Comparison of ENCODE assay signal across 23 cellular contexts in the genomic region with DNA sequence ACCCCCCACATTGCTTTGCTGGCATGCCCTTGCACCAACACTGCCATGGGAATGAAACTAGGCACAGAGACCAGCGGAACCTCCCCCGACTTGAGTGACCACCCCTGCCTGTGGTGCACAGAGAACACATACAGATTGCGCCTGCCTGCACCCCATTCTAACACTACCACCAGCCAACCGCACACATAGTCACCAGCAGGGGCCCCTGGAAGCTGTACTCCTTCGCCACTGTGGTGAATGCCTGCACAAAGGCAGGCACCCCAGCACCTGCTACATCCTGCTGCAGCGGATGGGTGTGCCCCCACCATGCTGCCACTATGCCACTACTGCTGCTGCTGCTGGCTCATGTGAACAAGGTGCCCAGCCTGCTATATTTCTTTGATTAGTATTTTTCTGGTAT. TPM values are rescaled to one million over a fixed set of nuclear protein-coding genes. Genes with fewer than 3 reads are reported as not detected.
A peak's percentile ranks its signal among the peaks of the same experiment; 100 is the strongest.
DNase-seq lines count a peak whose midpoint lies in the region; ATAC-seq and TF ChIP-seq lines count a peak whose summit lies in the region.
"Had no signal": no experiment of that assay in that cellular context is flagged by ENCODE, and none has a peak within 500 bp of the region (broad histone marks: within the 10 kb centered on the region; RNA-seq: fewer than 3 reads in every experiment).

No MANE protein-coding gene starts in this region.

- H2BK5ac ChIP-seq in mesenchymal stem cell (ENCODE audit: low read depth, low read length, poor library complexity, severe bottlenecking) = no peak overlapping the region

- peak overlapping the region; percentile 14 for H4K8ac ChIP-seq in mesenchymal stem cell (ENCODE audit: low read length)

- H3F3A ChIP-seq in OCI-LY1 (ENCODE audit: insufficient read depth, low read length) = 0 out of 2 replicates have a peak, but pooled peaks cover 6% of the 10 kb centered on the region

- no peak overlapping the region for H3K27ac Mint-ChIP-seq in activated naive CD8-positive, alpha-beta T cell treated with anti-CD3 and anti-CD28 coated beads, Interleukin-2, amount 10 ng/mL, durations not matched to agents 7 days and 5 days
- no peak overlapping the region for H3K27ac Mint-ChIP-seq in activated naive CD8-positive, alpha-beta T cell treated with anti-CD3 and anti-CD28 coated beads for 36 hours
- H3K27ac Mint-ChIP-seq: activated CD8-positive, alpha-beta T cell treated with anti-CD3 and anti-CD28 coated beads for 36 hours had no signal

- H3K4me1 ChIP-seq in OCI-LY1 (ENCODE audit: insufficient read depth, low read length, severe bottlenecking) (peaks cover 79% of the 10 kb centered on the region), mesenchymal stem cell (ENCODE audit: control insufficient read depth, insufficient read depth, low read depth, low read length) (peaks cover 4% of the 10 kb centered on the region)
- H3K4me1 ChIP-seq: HAP-1, left ventricle myocardium inferior, tibial nerve had no signal

- H2BK120ac ChIP-seq in mesenchymal stem cell (ENCODE audit: low read depth, low read length) = no peak overlapping the region

- H2AFZ ChIP-seq in OCI-LY1 (ENCODE audit: low read length) = no peak overlapping the region
- no peak overlapping the region for H2AFZ ChIP-seq in mesenchymal stem cell (ENCODE audit: low read depth, low read length)

- WGBS in mesenchymal stem cell = 82% methylated on average over 6 of the region's 6 CpGs

- no peak overlapping the region for H2BK15ac ChIP-seq in mesenchymal stem cell (ENCODE audit: low read depth, poor library complexity, severe bottlenecking)

- H3K27ac ChIP-seq in OCI-LY1 (ENCODE audit: low read depth, low read length, poor library complexity, severe bottlenecking) (peak overlapping the region; percentile 96), mesenchymal stem cell (ENCODE audit: low read length, poor library complexity, severe bottlenecking) (no peak overlapping the region)
- H3K27ac ChIP-seq: BLaER1 treated with 17β-estradiol and CSF1 and Interleukin-3, amounts not matched to agents 10 nM and 100 nM; epithelial cell of prostate; left ventricle myocardium inferior; tibial nerve had no signal

- no peak overlapping the region for H3K14ac ChIP-seq in mesenchymal stem cell (ENCODE audit: low read length in 2 of 2)

- H3K27me3 Mint-ChIP-seq in activated naive CD8-positive, alpha-beta T cell treated with anti-CD3 and anti-CD28 coated beads, Interleukin-2, amount 10 ng/mL, durations not matched to agents 7 days and 5 days = peaks cover 14% of the 10 kb centered on the region
- H3K27me3 Mint-ChIP-seq in activated naive CD8-positive, alpha-beta T cell treated with anti-CD3 and anti-CD28 coated beads for 36 hours = peaks cover 15% of the 10 kb centered on the region

- H3K23ac ChIP-seq in mesenchymal stem cell (ENCODE audit: low read length in 2 of 2) = no peak overlapping the region

- H3K4me3 ChIP-seq in OCI-LY1 (ENCODE audit: low read depth, low read length, poor library complexity, severe bottlenecking) (no peak overlapping the region), mesenchymal stem cell (ENCODE audit: insufficient read depth in 1 of 2, low read depth in 1 of 2, low read length in 2 of 2) (no peak overlapping the region), MG63 (no peak overlapping the region)
- H3K4me3 ChIP-seq: BLaER1 treated with 17β-estradiol and CSF1 and Interleukin-3, amounts not matched to agents 10 nM and 100 nM; HAP-1; left ventricle myocardium inferior; tibial nerve had no signal

- no peak for DNase-seq in activated naive CD8-positive, alpha-beta T cell treated with anti-CD3 and anti-CD28 coated beads, Interleukin-2, amount 10 ng/mL, durations not matched to agents 7 days and 5 days
- no peak for DNase-seq in activated naive CD8-positive, alpha-beta T cell treated with anti-CD3 and anti-CD28 coated beads for 36 hours
- DNase-seq in mesenchymal stem cell (no peak), cardiac septum (ENCODE audit: low spot score) (no peak), MG63 (no peak), DMS114 treated with DMSO at 0.1 percent for 48 hours (lab: John Stamatoyannopoulos, UW; ENCODE audit: unreplicated experiment) (no peak)
- DNase-seq: activated CD8-positive, alpha-beta T cell treated with anti-CD3 and anti-CD28 coated beads for 36 hours; activated naive CD4-positive, alpha-beta T cell treated with Interleukin-2 at 50 U/mL for 16 hours; amygdala; Calu3; effector CD4-positive, alpha-beta T cell; islet precursor cell; left ventricle myocardium inferior; NCI-H1694 treated with DMSO at 0.1 percent for 48 hours; NCI-H2171; NCI-H510A treated with DMSO at 0.1 percent for 48 hours; SHP77 treated with DMSO at 0.1 percent for 48 hours had no signal

- TF ChIP-seq CTCF in OCI-LY1 (IDR thresholded peaks at IDR 0.05; ENCODE audit: low read length) = peak; percentile 47

- no peaks in the 10 kb centered on the region for H4K20me1 ChIP-seq in OCI-LY1 (ENCODE audit: insufficient read depth, low read length)
- H4K20me1 ChIP-seq: BLaER1 treated with 17β-estradiol and CSF1 and Interleukin-3, amounts not matched to agents 10 nM and 100 nM had no signal

- no peak overlapping the region for H2AK5ac ChIP-seq in mesenchymal stem cell (ENCODE audit: low read length, severe bottlenecking)

- H3K9me3 Mint-ChIP-seq in activated naive CD8-positive, alpha-beta T cell treated with anti-CD3 and anti-CD28 coated beads, Interleukin-2, amount 10 ng/mL, durations not matched to agents 7 days and 5 days = no peaks in the 10 kb centered on the region
- no peaks in the 10 kb centered on the region for H3K9me3 Mint-ChIP-seq in activated naive CD8-positive, alpha-beta T cell treated with anti-CD3 and anti-CD28 coated beads for 36 hours
- H3K9me3 Mint-ChIP-seq: activated CD8-positive, alpha-beta T cell treated with anti-CD3 and anti-CD28 coated beads for 36 hours had no signal

- ATAC-seq in activated naive CD8-positive, alpha-beta T cell treated with anti-CD3 and anti-CD28 coated beads, Interleukin-2, amount 10 ng/mL, durations not matched to agents 7 days and 5 days (ENCODE audit: low read depth) = peak; percentile 33
- ATAC-seq in HG03039 (IDR thresholded peaks at IDR 0.05; ENCODE audit: unreplicated experiment) = no peak
- ATAC-seq: activated CD8-positive, alpha-beta T cell treated with anti-CD3 and anti-CD28 coated beads for 36 hours had no signal

- POLR2A ChIA-PET in activated naive CD8-positive, alpha-beta T cell treated with anti-CD3 and anti-CD28 coated beads, Interleukin-2, amount 10 ng/mL, durations not matched to agents 7 days and 5 days (lab: Charles Lee) = no interaction called here

- no peak overlapping the region for H3K4ac ChIP-seq in mesenchymal stem cell (ENCODE audit: low read depth in 1 of 2, low read length in 2 of 2)

- peaks cover 13% of the 10 kb centered on the region; the same call in 1 of the 2 replicates for H3K79me2 ChIP-seq in OCI-LY1 (ENCODE audit: insufficient read depth, low read length)

- no peaks in the 10 kb centered on the region for H3K27me3 ChIP-seq in OCI-LY1 (ENCODE audit: insufficient read depth, low read length)
- H3K27me3 ChIP-seq in mesenchymal stem cell (ENCODE audit: control insufficient read depth in 1 of 2, insufficient read depth in 1 of 2, low read length in 2 of 2) = no peaks in the 10 kb centered on the region
- H3K27me3 ChIP-seq in MG63 = no peaks in the 10 kb centered on the region
- H3K27me3 ChIP-seq: BLaER1 treated with 17β-estradiol and CSF1 and Interleukin-3, amounts not matched to agents 10 nM and 100 nM; tibial nerve had no signal

- no peaks in the 10 kb centered on the region for H3K36me3 Mint-ChIP-seq in activated naive CD8-positive, alpha-beta T cell treated with anti-CD3 and anti-CD28 coated beads, Interleukin-2, amount 10 ng/mL, durations not matched to agents 7 days and 5 days
- no peaks in the 10 kb centered on the region for H3K36me3 Mint-ChIP-seq in activated naive CD8-positive, alpha-beta T cell treated with anti-CD3 and anti-CD28 coated beads for 36 hours

- no peaks in the 10 kb centered on the region; the same call in 1 of the 2 replicates for H3K36me3 ChIP-seq in OCI-LY1 (ENCODE audit: insufficient read depth, low read length)
- peaks cover 0 to 5% of the 10 kb centered on the region in 2 experiments for H3K36me3 ChIP-seq in mesenchymal stem cell (ENCODE audit: control insufficient read depth in 1 of 2, insufficient read depth in 2 of 2, low read depth in 1 of 2, low read length in 2 of 2)
- no peaks in the 10 kb centered on the region for H3K36me3 ChIP-seq in MG63
- H3K36me3 ChIP-seq: BLaER1 treated with 17β-estradiol and CSF1 and Interleukin-3, amounts not matched to agents 10 nM and 100 nM; HAP-1; left ventricle myocardium inferior; tibial nerve had no signal

- no peaks in the 10 kb centered on the region for H3K79me1 ChIP-seq in mesenchymal stem cell (replicated peaks; ENCODE audit: low read length, poor library complexity, severe bottlenecking)

- H2BK12ac ChIP-seq in mesenchymal stem cell (ENCODE audit: low read length in 2 of 2) = no peak overlapping the region

- no peaks in the 10 kb centered on the region for H3K4me1 Mint-ChIP-seq in activated naive CD8-positive, alpha-beta T cell treated with anti-CD3 and anti-CD28 coated beads, Interleukin-2, amount 10 ng/mL, durations not matched to agents 7 days and 5 days
- no peaks in the 10 kb centered on the region for H3K4me1 Mint-ChIP-seq in activated naive CD8-positive, alpha-beta T cell treated with anti-CD3 and anti-CD28 coated beads for 36 hours

- H3K18ac ChIP-seq in mesenchymal stem cell (ENCODE audit: low read depth in 1 of 2, low read length in 2 of 2) = no peak overlapping the region

- no peak overlapping the region for H4K91ac ChIP-seq in mesenchymal stem cell (ENCODE audit: low read length)

- H3K9me3 ChIP-seq in OCI-LY1 (ENCODE audit: low read length) (no peaks in the 10 kb centered on the region), mesenchymal stem cell (ENCODE audit: control insufficient read depth, low read length) (no peaks in the 10 kb centered on the region), MG63 (no peaks in the 10 kb centered on the region)
- H3K9me3 ChIP-seq: BLaER1 treated with 17β-estradiol and CSF1 and Interleukin-3, amounts not matched to agents 10 nM and 100 nM; HAP-1; left ventricle myocardium inferior; tibial nerve had no signal

- H3K4me2 ChIP-seq in OCI-LY1 (ENCODE audit: low read length) (peak overlapping the region; percentile 48; the same call in 1 of the 2 replicates), mesenchymal stem cell (ENCODE audit: low read length, poor library complexity, severe bottlenecking) (no peak overlapping the region)

- no peaks in the 10 kb centered on the region for H3K9me2 ChIP-seq in OCI-LY1 (ENCODE audit: low read depth, low read length)

- intact Hi-C loops in cardiac septum (cut with DNase I) = no loop called here

- H3K4me3 Mint-ChIP-seq in activated naive CD8-positive, alpha-beta T cell treated with anti-CD3 and anti-CD28 coated beads, Interleukin-2, amount 10 ng/mL, durations not matched to agents 7 days and 5 days = no peak overlapping the region
- H3K4me3 Mint-ChIP-seq in activated naive CD8-positive, alpha-beta T cell treated with anti-CD3 and anti-CD28 coated beads for 36 hours = no peak overlapping the region
- H3K4me3 Mint-ChIP-seq: activated CD8-positive, alpha-beta T cell treated with anti-CD3 and anti-CD28 coated beads for 36 hours had no signal

- peak overlapping the region; percentile 58; the same call in 1 of the 2 replicates for H3K9ac ChIP-seq in OCI-LY1 (ENCODE audit: low read length)
- H3K9ac ChIP-seq in mesenchymal stem cell (ENCODE audit: low read length) = no peak overlapping the region
- H3K9ac ChIP-seq: BLaER1 treated with 17β-estradiol and CSF1 and Interleukin-3, amounts not matched to agents 10 nM and 100 nM had no signal

RNA-seq across cellular contexts. Expression of gene DNAAF4, which starts 27.4 kb away (rescaled TPM):
- total RNA-seq in activated naive CD8-positive, alpha-beta T cell treated with anti-CD3 and anti-CD28 coated beads, Interleukin-2, amount 10 ng/mL, durations not matched to agents 7 days and 5 days = not detected
- under 1 TPM; 0.38 to 0.52 TPM for total RNA-seq in activated naive CD8-positive, alpha-beta T cell treated with anti-CD3 and anti-CD28 coated beads for 36 hours
- 8.4 TPM for polyA plus RNA-seq in mesenchymal stem cell (2013, experiment 1 of 2)
- polyA plus RNA-seq in mesenchymal stem cell (2013, experiment 2 of 2) = 9.5 TPM
- total RNA-seq in cardiac septum = 0.32 TPM
- 1.9 and 2.3 TPM in 2 replicates for total RNA-seq in MG63 (2014; rRNA removed; shearing (Covaris generic); ENCODE audit: low replicate concordance)

RNA-seq across cellular contexts. Expression of gene PYGO1, which starts 52.7 kb away (rescaled TPM):
- total RNA-seq in activated naive CD8-positive, alpha-beta T cell treated with anti-CD3 and anti-CD28 coated beads, Interleukin-2, amount 10 ng/mL, durations not matched to agents 7 days and 5 days = not detected
- not detected for total RNA-seq in activated naive CD8-positive, alpha-beta T cell treated with anti-CD3 and anti-CD28 coated beads for 36 hours
- polyA plus RNA-seq in mesenchymal stem cell (2013, experiment 1 of 2) = 7.4 TPM
- polyA plus RNA-seq in mesenchymal stem cell (2013, experiment 2 of 2) = 7.1 TPM
- total RNA-seq in cardiac septum = 3.1 TPM
- total RNA-seq in MG63 (2014; rRNA removed; shearing (Covaris generic); ENCODE audit: low replicate concordance) = 4.9 and 7.1 TPM in 2 replicates
- total RNA-seq: activated CD8-positive, alpha-beta T cell treated with anti-CD3 and anti-CD28 coated beads for 36 hours had no signal
